ENCODE assay signal across 1 cellular context in the genomic region with DNA sequence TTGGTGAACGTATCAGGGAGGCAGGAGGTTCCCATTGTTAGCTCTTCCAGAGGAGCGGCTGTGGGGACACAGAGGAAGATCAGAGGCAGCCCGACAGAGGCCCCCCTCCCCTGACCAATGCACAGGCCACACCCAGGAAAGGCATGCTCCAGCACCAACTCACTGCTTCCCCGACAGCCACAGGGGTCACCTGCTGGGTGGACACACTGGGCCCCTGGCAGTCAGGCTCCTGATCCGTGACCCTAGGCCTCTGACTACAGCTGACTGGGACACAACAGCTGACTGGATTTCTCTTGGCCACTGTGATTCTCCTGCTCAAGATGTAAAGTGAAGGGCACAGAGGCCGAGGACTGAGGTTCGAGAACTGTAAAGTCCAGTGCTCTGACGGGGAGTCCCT.
TF ChIP-seq lines count a peak whose summit lies in the region.

No MANE protein-coding gene starts in this region.

TF ChIP-seq in GM23338, 12 proteins besides CTCF, POLR2A, EP300 and RAD21 (continued from another document):
- TF ChIP-seq, protein P1, sequence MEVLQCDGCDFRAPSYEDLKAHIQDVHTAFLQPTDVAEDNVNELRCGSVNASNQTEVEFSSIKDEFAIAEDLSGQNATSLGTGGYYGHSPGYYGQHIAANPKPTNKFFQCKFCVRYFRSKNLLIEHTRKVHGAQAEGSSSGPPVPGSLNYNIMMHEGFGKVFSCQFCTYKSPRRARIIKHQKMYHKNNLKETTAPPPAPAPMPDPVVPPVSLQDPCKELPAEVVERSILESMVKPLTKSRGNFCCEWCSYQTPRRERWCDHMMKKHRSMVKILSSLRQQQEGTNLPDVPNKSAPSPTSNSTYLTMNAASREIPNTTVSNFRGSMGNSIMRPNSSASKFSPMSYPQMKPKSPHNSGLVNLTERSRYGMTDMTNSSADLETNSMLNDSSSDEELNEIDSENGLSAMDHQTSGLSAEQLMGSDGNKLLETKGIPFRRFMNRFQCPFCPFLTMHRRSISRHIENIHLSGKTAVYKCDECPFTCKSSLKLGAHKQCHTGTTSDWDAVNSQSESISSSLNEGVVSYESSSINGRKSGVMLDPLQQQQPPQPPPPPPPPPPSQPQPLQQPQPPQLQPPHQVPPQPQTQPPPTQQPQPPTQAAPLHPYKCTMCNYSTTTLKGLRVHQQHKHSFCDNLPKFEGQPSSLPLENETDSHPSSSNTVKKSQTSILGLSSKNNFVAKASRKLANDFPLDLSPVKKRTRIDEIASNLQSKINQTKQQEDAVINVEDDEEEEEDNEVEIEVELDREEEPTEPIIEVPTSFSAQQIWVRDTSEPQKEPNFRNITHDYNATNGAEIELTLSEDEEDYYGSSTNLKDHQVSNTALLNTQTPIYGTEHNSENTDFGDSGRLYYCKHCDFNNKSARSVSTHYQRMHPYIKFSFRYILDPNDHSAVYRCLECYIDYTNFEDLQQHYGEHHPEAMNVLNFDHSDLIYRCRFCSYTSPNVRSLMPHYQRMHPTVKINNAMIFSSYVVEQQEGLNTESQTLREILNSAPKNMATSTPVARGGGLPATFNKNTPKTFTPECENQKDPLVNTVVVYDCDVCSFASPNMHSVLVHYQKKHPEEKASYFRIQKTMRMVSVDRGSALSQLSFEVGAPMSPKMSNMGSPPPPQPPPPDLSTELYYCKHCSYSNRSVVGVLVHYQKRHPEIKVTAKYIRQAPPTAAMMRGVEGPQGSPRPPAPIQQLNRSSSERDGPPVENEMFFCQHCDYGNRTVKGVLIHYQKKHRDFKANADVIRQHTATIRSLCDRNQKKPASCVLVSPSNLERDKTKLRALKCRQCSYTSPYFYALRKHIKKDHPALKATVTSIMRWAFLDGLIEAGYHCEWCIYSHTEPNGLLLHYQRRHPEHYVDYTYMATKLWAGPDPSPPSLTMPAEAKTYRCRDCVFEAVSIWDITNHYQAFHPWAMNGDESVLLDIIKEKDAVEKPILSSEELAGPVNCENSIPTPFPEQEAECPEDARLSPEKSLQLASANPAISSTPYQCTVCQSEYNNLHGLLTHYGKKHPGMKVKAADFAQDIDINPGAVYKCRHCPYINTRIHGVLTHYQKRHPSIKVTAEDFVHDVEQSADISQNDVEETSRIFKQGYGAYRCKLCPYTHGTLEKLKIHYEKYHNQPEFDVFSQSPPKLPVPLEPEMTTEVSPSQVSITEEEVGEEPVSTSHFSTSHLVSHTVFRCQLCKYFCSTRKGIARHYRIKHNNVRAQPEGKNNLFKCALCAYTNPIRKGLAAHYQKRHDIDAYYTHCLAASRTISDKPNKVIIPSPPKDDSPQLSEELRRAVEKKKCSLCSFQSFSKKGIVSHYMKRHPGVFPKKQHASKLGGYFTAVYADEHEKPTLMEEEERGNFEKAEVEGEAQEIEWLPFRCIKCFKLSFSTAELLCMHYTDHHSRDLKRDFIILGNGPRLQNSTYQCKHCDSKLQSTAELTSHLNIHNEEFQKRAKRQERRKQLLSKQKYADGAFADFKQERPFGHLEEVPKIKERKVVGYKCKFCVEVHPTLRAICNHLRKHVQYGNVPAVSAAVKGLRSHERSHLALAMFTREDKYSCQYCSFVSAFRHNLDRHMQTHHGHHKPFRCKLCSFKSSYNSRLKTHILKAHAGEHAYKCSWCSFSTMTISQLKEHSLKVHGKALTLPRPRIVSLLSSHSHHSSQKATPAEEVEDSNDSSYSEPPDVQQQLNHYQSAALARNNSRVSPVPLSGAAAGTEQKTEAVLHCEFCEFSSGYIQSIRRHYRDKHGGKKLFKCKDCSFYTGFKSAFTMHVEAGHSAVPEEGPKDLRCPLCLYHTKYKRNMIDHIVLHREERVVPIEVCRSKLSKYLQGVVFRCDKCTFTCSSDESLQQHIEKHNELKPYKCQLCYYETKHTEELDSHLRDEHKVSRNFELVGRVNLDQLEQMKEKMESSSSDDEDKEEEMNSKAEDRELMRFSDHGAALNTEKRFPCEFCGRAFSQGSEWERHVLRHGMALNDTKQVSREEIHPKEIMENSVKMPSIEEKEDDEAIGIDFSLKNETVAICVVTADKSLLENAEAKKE (CRISPR knock-in tag; IDR thresholded peaks at IDR 0.05), result no peak
- TF ChIP-seq, protein P2, sequence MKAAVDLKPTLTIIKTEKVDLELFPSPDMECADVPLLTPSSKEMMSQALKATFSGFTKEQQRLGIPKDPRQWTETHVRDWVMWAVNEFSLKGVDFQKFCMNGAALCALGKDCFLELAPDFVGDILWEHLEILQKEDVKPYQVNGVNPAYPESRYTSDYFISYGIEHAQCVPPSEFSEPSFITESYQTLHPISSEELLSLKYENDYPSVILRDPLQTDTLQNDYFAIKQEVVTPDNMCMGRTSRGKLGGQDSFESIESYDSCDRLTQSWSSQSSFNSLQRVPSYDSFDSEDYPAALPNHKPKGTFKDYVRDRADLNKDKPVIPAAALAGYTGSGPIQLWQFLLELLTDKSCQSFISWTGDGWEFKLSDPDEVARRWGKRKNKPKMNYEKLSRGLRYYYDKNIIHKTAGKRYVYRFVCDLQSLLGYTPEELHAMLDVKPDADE (IDR thresholded peaks at IDR 0.05), result no peak
- TF ChIP-seq, protein P3, sequence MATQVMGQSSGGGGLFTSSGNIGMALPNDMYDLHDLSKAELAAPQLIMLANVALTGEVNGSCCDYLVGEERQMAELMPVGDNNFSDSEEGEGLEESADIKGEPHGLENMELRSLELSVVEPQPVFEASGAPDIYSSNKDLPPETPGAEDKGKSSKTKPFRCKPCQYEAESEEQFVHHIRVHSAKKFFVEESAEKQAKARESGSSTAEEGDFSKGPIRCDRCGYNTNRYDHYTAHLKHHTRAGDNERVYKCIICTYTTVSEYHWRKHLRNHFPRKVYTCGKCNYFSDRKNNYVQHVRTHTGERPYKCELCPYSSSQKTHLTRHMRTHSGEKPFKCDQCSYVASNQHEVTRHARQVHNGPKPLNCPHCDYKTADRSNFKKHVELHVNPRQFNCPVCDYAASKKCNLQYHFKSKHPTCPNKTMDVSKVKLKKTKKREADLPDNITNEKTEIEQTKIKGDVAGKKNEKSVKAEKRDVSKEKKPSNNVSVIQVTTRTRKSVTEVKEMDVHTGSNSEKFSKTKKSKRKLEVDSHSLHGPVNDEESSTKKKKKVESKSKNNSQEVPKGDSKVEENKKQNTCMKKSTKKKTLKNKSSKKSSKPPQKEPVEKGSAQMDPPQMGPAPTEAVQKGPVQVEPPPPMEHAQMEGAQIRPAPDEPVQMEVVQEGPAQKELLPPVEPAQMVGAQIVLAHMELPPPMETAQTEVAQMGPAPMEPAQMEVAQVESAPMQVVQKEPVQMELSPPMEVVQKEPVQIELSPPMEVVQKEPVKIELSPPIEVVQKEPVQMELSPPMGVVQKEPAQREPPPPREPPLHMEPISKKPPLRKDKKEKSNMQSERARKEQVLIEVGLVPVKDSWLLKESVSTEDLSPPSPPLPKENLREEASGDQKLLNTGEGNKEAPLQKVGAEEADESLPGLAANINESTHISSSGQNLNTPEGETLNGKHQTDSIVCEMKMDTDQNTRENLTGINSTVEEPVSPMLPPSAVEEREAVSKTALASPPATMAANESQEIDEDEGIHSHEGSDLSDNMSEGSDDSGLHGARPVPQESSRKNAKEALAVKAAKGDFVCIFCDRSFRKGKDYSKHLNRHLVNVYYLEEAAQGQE (IDR thresholded peaks at IDR 0.05; ENCODE audit: unreplicated experiment), result no peak
- no peak for TF ChIP-seq POLR2AphosphoS5 (IDR thresholded peaks at IDR 0.05; ENCODE audit: low read depth)
- TF ChIP-seq STAT1 (IDR thresholded peaks at IDR 0.05; ENCODE audit: unreplicated experiment), result no peak
- no peak for TF ChIP-seq JUNB (IDR thresholded peaks at IDR 0.05; ENCODE audit: unreplicated experiment)
- no peak for TF ChIP-seq CREB1 (CRISPR knock-in tag; IDR thresholded peaks at IDR 0.05; ENCODE audit: low read depth)
- TF ChIP-seq EZH2phosphoT487 (IDR thresholded peaks at IDR 0.05; ENCODE audit: unreplicated experiment), result no peak
- no peak for TF ChIP-seq ZNF114 (CRISPR knock-in tag; IDR thresholded peaks at IDR 0.05)
- no peak for TF ChIP-seq EZH2 (IDR thresholded peaks at IDR 0.05; ENCODE audit: low read depth, unreplicated experiment)
TF ChIP-seq in GM23338: peak in this region for 0.
